8 cellular contexts compared by ENCODE assay signal in genomic region chr17:75325827-75326586, GRCh38. TPM values are rescaled to one million over a fixed set of nuclear protein-coding genes. Genes with fewer than 3 reads are reported as not detected.
A peak's percentile ranks its signal among the peaks of the same experiment; 100 is the strongest.
DNase-seq lines count a peak whose midpoint lies in the region; ATAC-seq lines count a peak whose summit lies in the region.

No MANE protein-coding gene starts in this region.

- intact Hi-C loops in activated T-helper 1 cell treated with anti-CD3 and anti-CD28 coated beads, Interleukin-12 subunit alpha, Interleukin-12 subunit beta, Interleukin-2, Interleukin-4 antibody, amounts not matched to agents 30 ng/mL and 10 ng/mL and 1 ng/mL, durations not matched to agents 14 hours and 24 hours and 36 hours (cut with micrococcal nuclease), result no loop called here

- peaks cover 62% of the 10 kb centered on the region for H3K4me1 Mint-ChIP-seq in activated T-cell treated with anti-CD3 and anti-CD28 coated beads, Interleukin-2, amount 50 U/mL, for 72 hours (ENCODE audit: low read depth)
- H3K4me1 Mint-ChIP-seq in activated T-helper 1 cell treated with anti-CD3 and anti-CD28 coated beads, Interleukin-12 subunit alpha, Interleukin-12 subunit beta, Interleukin-2, Interleukin-4 antibody, amounts not matched to agents 30 ng/mL and 10 ng/mL and 1 ng/mL, durations not matched to agents 14 hours and 24 hours and 36 hours (ENCODE audit: low read depth), result peaks cover 41% of the 10 kb centered on the region

- H3K36me3 Mint-ChIP-seq in activated T-cell treated with anti-CD3 and anti-CD28 coated beads, Interleukin-2, amount 50 U/mL, for 72 hours (ENCODE audit: insufficient read depth in 2 of 2), result peaks cover 2 to 8% of the 10 kb centered on the region in 2 donors
- H3K36me3 Mint-ChIP-seq in activated T-helper 1 cell treated with anti-CD3 and anti-CD28 coated beads, Interleukin-12 subunit alpha, Interleukin-12 subunit beta, Interleukin-2, Interleukin-4 antibody, amounts not matched to agents 30 ng/mL and 10 ng/mL and 1 ng/mL, durations not matched to agents 14 hours and 24 hours and 36 hours (ENCODE audit: low read depth), result peaks cover 24% of the 10 kb centered on the region

- no peak for ATAC-seq in activated T-cell treated with anti-CD3 and anti-CD28 coated beads, Interleukin-2, amount 50 U/mL, for 72 hours (replicated peaks in 1 of 2)

- no peaks in the 10 kb centered on the region for H3K9me3 Mint-ChIP-seq in activated T-cell treated with anti-CD3 and anti-CD28 coated beads, Interleukin-2, amount 50 U/mL, for 72 hours
- no peaks in the 10 kb centered on the region for H3K9me3 Mint-ChIP-seq in activated T-helper 1 cell treated with anti-CD3 and anti-CD28 coated beads, Interleukin-12 subunit alpha, Interleukin-12 subunit beta, Interleukin-2, Interleukin-4 antibody, amounts not matched to agents 30 ng/mL and 10 ng/mL and 1 ng/mL, durations not matched to agents 14 hours and 24 hours and 36 hours

- DNase-seq in activated T-cell treated with anti-CD3 and anti-CD28 coated beads, Interleukin-2, amount 50 U/mL, for 72 hours, result no peak
- DNase-seq in activated T-cell treated with anti-CD3 and anti-CD28 coated beads, Interleukin-2, amount 50 U/mL, for 1 hour, result no peak
- no peak for DNase-seq in activated T-helper 1 cell treated with anti-CD3 and anti-CD28 coated beads, Interleukin-12 subunit alpha, Interleukin-12 subunit beta, Interleukin-2, Interleukin-4 antibody, amounts not matched to agents 30 ng/mL and 10 ng/mL and 1 ng/mL, durations not matched to agents 14 hours and 24 hours and 36 hours (ENCODE audit: low spot score)
- DNase-seq in iris pigment epithelial cell (ENCODE audit: low read depth) (peak; percentile 41), NCI-H1930 (lab: John Stamatoyannopoulos, UW) (no peak), NCI-H510A (lab: John Stamatoyannopoulos, UW) (no peak), anterior cingulate cortex (lab: John Stamatoyannopoulos, UW) (no peak)

- no peaks in the 10 kb centered on the region for H3K27me3 Mint-ChIP-seq in activated T-cell treated with anti-CD3 and anti-CD28 coated beads, Interleukin-2, amount 50 U/mL, for 72 hours (ENCODE audit: low read depth)
- H3K27me3 Mint-ChIP-seq in activated T-helper 1 cell treated with anti-CD3 and anti-CD28 coated beads, Interleukin-12 subunit alpha, Interleukin-12 subunit beta, Interleukin-2, Interleukin-4 antibody, amounts not matched to agents 30 ng/mL and 10 ng/mL and 1 ng/mL, durations not matched to agents 14 hours and 24 hours and 36 hours (ENCODE audit: insufficient read depth), result no peaks in the 10 kb centered on the region

- H3K27me3 ChIP-seq in thymus (ENCODE audit: control insufficient read depth, insufficient read depth), result no peaks in the 10 kb centered on the region

- peaks cover 22% of the 10 kb centered on the region for H3K4me1 ChIP-seq in thymus (ENCODE audit: control insufficient read depth, insufficient read depth, low read length)

- H3K27ac ChIP-seq in thymus (ENCODE audit: low read depth), result peak overlapping the region; percentile 52

- no peak overlapping the region for H3K4me3 ChIP-seq in thymus (ENCODE audit: low read length)

- H3K36me3 ChIP-seq in thymus (ENCODE audit: control insufficient read depth, insufficient read depth), result peaks cover 24% of the 10 kb centered on the region

- 32% methylated on average over 12 of the region's 12 CpGs for WGBS in thymus

- no peaks in the 10 kb centered on the region for H3K9me3 ChIP-seq in thymus (ENCODE audit: control insufficient read depth)

- H3K4me3 Mint-ChIP-seq in activated T-cell treated with anti-CD3 and anti-CD28 coated beads, Interleukin-2, amount 50 U/mL, for 72 hours, result no peak overlapping the region
- H3K4me3 Mint-ChIP-seq in activated T-helper 1 cell treated with anti-CD3 and anti-CD28 coated beads, Interleukin-12 subunit alpha, Interleukin-12 subunit beta, Interleukin-2, Interleukin-4 antibody, amounts not matched to agents 30 ng/mL and 10 ng/mL and 1 ng/mL, durations not matched to agents 14 hours and 24 hours and 36 hours, result no peak overlapping the region

- peak overlapping the region; percentile 84 for H3K27ac Mint-ChIP-seq in activated T-cell treated with anti-CD3 and anti-CD28 coated beads, Interleukin-2, amount 50 U/mL, for 72 hours
- H3K27ac Mint-ChIP-seq in activated T-helper 1 cell treated with anti-CD3 and anti-CD28 coated beads, Interleukin-12 subunit alpha, Interleukin-12 subunit beta, Interleukin-2, Interleukin-4 antibody, amounts not matched to agents 30 ng/mL and 10 ng/mL and 1 ng/mL, durations not matched to agents 14 hours and 24 hours and 36 hours, result peak overlapping the region; percentile 67

RNA-seq across cellular contexts. Expression of gene SLC25A19, which starts 36.8 kb away (rescaled TPM):
- total RNA-seq in activated T-cell treated with anti-CD3 and anti-CD28 coated beads, Interleukin-2, amount 50 U/mL, for 72 hours, result 10 to 100 TPM; 39.9 to 59.3 TPM
- total RNA-seq in activated T-helper 1 cell treated with anti-CD3 and anti-CD28 coated beads, Interleukin-12 subunit alpha, Interleukin-12 subunit beta, Interleukin-2, Interleukin-4 antibody, amounts not matched to agents 30 ng/mL and 10 ng/mL and 1 ng/mL, durations not matched to agents 14 hours and 24 hours and 36 hours, result 119 and 126 TPM in 2 replicates
- polyA plus RNA-seq in thymus, result 18.3 TPM

RNA-seq across cellular contexts. Expression of gene MIF4GD, which starts 55.0 kb away (rescaled TPM):
- 10 to 100 TPM; 63.1 to 67.9 TPM for total RNA-seq in activated T-cell treated with anti-CD3 and anti-CD28 coated beads, Interleukin-2, amount 50 U/mL, for 72 hours
- total RNA-seq in activated T-helper 1 cell treated with anti-CD3 and anti-CD28 coated beads, Interleukin-12 subunit alpha, Interleukin-12 subunit beta, Interleukin-2, Interleukin-4 antibody, amounts not matched to agents 30 ng/mL and 10 ng/mL and 1 ng/mL, durations not matched to agents 14 hours and 24 hours and 36 hours, result 49.0 and 49.3 TPM in 2 replicates
- polyA plus RNA-seq in thymus, result 37.3 TPM
